Comparison of ENCODE assay signal across 8 cellular contexts in genomic region chr9:33290994-33291397, GRCh38. TPM values are rescaled to one million over a fixed set of nuclear protein-coding genes. Genes with fewer than 3 reads are reported as not detected.
DNase-seq lines count a peak whose midpoint lies in the region; FAIRE-seq and TF ChIP-seq lines count a peak whose summit lies in the region.

No MANE protein-coding gene starts in this region.

- peak overlapping the region; percentile 100 for H3K27ac Mint-ChIP-seq in activated CD4-positive, alpha-beta T cell treated with anti-CD3 and anti-CD28 coated beads, Interleukin-2, amount 10 ng/mL, durations not matched to agents 24 days and 14 days

- no peak for TF ChIP-seq EP300 in sigmoid colon (IDR thresholded peaks at IDR 0.05)

- peak overlapping the region; percentile 80; the same call in 1 of the 2 replicates for H3K27ac ChIP-seq in SK-N-MC
- H3K27ac ChIP-seq in sigmoid colon, result peak overlapping the region; percentile 95 to 99 (median 96)

- WGBS in sigmoid colon, 2 donors, result 4 to 13% methylated on average over 10 of the region's 10 CpGs

- peak overlapping the region; percentile 99 for H3K4me3 Mint-ChIP-seq in activated CD4-positive, alpha-beta T cell treated with anti-CD3 and anti-CD28 coated beads, Interleukin-2, amount 10 ng/mL, durations not matched to agents 24 days and 14 days

- DNase-seq in activated CD4-positive, alpha-beta T cell treated with anti-CD3 and anti-CD28 coated beads, Interleukin-2, amount 10 ng/mL, durations not matched to agents 24 days and 14 days, result no peak
- no peak for DNase-seq in activated CD4-positive, alpha-beta T cell treated with anti-CD3 and anti-CD28 coated beads for 4 hours
- no peak for DNase-seq in SK-N-MC (ENCODE audit: low read depth, low spot score)
- peak; percentile 69 for DNase-seq in fibroblast of the conjunctiva (ENCODE audit: low read depth)
- DNase-seq in sigmoid colon, result no peak
- DNase-seq in urothelium cell line (ENCODE audit: low spot score), result no peak
- DNase-seq in cerebellar cortex (ENCODE audit: low spot score), result no peak
- DNase-seq in NCI-H774 (lab: John Stamatoyannopoulos, UW), result no peak

- peaks cover 50% of the 10 kb centered on the region for H3K36me3 Mint-ChIP-seq in activated CD4-positive, alpha-beta T cell treated with anti-CD3 and anti-CD28 coated beads, Interleukin-2, amount 10 ng/mL, durations not matched to agents 24 days and 14 days (ENCODE audit: low read depth)

- H3K9me3 Mint-ChIP-seq in activated CD4-positive, alpha-beta T cell treated with anti-CD3 and anti-CD28 coated beads, Interleukin-2, amount 10 ng/mL, durations not matched to agents 24 days and 14 days, result peaks cover 7% of the 10 kb centered on the region

- peaks cover 3% of the 10 kb centered on the region for H3K27me3 Mint-ChIP-seq in activated CD4-positive, alpha-beta T cell treated with anti-CD3 and anti-CD28 coated beads, Interleukin-2, amount 10 ng/mL, durations not matched to agents 24 days and 14 days

- TF ChIP-seq POLR2A in sigmoid colon (IDR thresholded peaks at IDR 0.05), result no peak

- H3K4me1 Mint-ChIP-seq in activated CD4-positive, alpha-beta T cell treated with anti-CD3 and anti-CD28 coated beads, Interleukin-2, amount 10 ng/mL, durations not matched to agents 24 days and 14 days, result peaks cover 55% of the 10 kb centered on the region

- no peaks in the 10 kb centered on the region for H3K9me3 ChIP-seq in SK-N-MC (ENCODE audit: low read depth, low read length)
- no peaks in the 10 kb centered on the region for H3K9me3 ChIP-seq in sigmoid colon

- no peak for TF ChIP-seq CTCF in sigmoid colon (IDR thresholded peaks at IDR 0.05)

- H3K4me3 ChIP-seq in SK-N-MC (peak overlapping the region; percentile 96), sigmoid colon (peak overlapping the region; percentile 64 to 94 (median 78))

- peaks cover 36% of the 10 kb centered on the region for H3K36me3 ChIP-seq in SK-N-MC (ENCODE audit: insufficient read depth, low read length)
- peaks cover 7 to 29% (median 9%) of the 10 kb centered on the region in 4 donors for H3K36me3 ChIP-seq in sigmoid colon

- no peaks in the 10 kb centered on the region for H3K27me3 ChIP-seq in sigmoid colon

- FAIRE-seq in urothelium cell line (lab: Jason Lieb, UNC), result no peak

- H3K9ac ChIP-seq in SK-N-MC (ENCODE audit: insufficient read length), result peak overlapping the region; percentile 97

- intact Hi-C loops in activated CD4-positive, alpha-beta T cell treated with anti-CD3 and anti-CD28 coated beads, Interleukin-2, amount 10 ng/mL, durations not matched to agents 24 days and 14 days (cut with micrococcal nuclease), result loop anchor here (1.0 to 10.0 kb wide), 11 partner anchors 15 to 758 kb away; partner anchors contain the start of genes APTX, B4GALT1, BAG1 and NOL6
- intact Hi-C loops in sigmoid colon (cut with DNase I), result loop anchor here (1.0 kb wide), 2 partner anchors 27 to 38 kb away; partner anchors contain the start of gene BAG1

- H3K4me1 ChIP-seq in sigmoid colon, result peaks cover 0 to 49% (median 43%) of the 10 kb centered on the region in 4 donors

RNA-seq across cellular contexts. Expression of gene NFX1, which starts 0.7 kb away (rescaled TPM):
- 37.2 and 38.7 TPM in 2 replicates for total RNA-seq in activated CD4-positive, alpha-beta T cell treated with anti-CD3 and anti-CD28 coated beads, Interleukin-2, amount 10 ng/mL, durations not matched to agents 24 days and 14 days
- 10 to 100 TPM; 34.3 to 40.7 (median 38.6) TPM for total RNA-seq in sigmoid colon
- 10 to 100 TPM; 15.7 to 18.6 (median 17.7) TPM for polyA plus RNA-seq in sigmoid colon

RNA-seq across cellular contexts. Expression of gene CHMP5, which starts 26.1 kb away (rescaled TPM):
- 73.9 and 77.7 TPM in 2 replicates for total RNA-seq in activated CD4-positive, alpha-beta T cell treated with anti-CD3 and anti-CD28 coated beads, Interleukin-2, amount 10 ng/mL, durations not matched to agents 24 days and 14 days
- total RNA-seq in sigmoid colon, result 10 to 100 TPM; 54.6 to 79.6 (median 64.3) TPM
- polyA plus RNA-seq in sigmoid colon, result 100 to 1,000 TPM in 2 of 3 donors, 10 to 100 TPM in 1; 80.6 to 307 (median 183) TPM

RNA-seq across cellular contexts. Expression of gene BAG1, which starts 26.5 kb away (rescaled TPM):
- 72.4 and 73.6 TPM in 2 replicates for total RNA-seq in activated CD4-positive, alpha-beta T cell treated with anti-CD3 and anti-CD28 coated beads, Interleukin-2, amount 10 ng/mL, durations not matched to agents 24 days and 14 days
- 100 to 1,000 TPM in 3 of 4 donors, 10 to 100 TPM in 1; 93.3 to 164 (median 135) TPM for total RNA-seq in sigmoid colon
- polyA plus RNA-seq in sigmoid colon, result 100 to 1,000 TPM; 105 to 243 (median 198) TPM

RNA-seq across cellular contexts. Expression of gene SPINK4, which starts 51.0 kb away (rescaled TPM):
- total RNA-seq in activated CD4-positive, alpha-beta T cell treated with anti-CD3 and anti-CD28 coated beads, Interleukin-2, amount 10 ng/mL, durations not matched to agents 24 days and 14 days, result not detected in 2 replicates
- not detected for total RNA-seq in sigmoid colon
- polyA plus RNA-seq in sigmoid colon, result 1,000 to 10,000 TPM in 1 of 3 donors, 100 to 1,000 TPM in 1, 10 to 100 TPM in 1; 26.4 to 1,105 (median 121) TPM
